In the genomic region with DNA sequence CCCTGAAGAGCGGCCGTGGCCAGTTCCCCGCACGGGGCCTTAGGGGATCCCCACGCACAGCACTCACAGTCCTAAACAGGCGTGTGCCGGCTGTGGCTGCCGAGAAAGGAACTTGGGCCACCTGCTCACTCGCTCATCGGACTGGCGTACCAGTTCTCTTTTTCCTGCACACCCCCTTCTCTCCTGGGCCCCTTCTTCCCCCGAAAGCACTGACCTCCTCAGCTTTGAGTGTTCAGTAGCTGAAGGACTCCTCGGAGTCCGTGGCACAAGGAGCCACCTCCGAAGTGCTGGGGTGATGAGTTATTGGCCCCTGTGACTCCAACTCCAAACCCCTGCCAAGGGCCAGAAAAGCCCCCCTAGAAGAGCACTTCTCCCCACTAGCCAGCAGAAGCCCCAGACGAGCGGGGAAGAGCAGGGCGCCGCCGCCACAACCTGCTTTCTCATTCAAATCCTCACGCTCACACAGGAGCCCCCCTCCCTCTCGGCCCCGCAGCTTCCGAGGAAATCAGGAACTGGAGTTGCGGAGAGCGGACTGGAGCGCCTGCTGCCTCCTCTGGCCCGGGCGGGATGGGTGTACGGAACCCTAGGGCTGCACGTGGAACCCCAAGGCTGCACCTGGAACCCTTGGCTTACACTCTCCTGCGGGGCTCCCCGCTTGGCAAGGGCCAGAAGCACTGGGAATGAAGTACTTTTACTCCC, we compare ENCODE assay signal across 8 cellular contexts. TPM values are rescaled to one million over a fixed set of nuclear protein-coding genes. Genes with fewer than 3 reads are reported as not detected.
DNase-seq lines count a peak whose midpoint lies in the region; ATAC-seq and TF ChIP-seq lines count a peak whose summit lies in the region.

A gene with protein sequence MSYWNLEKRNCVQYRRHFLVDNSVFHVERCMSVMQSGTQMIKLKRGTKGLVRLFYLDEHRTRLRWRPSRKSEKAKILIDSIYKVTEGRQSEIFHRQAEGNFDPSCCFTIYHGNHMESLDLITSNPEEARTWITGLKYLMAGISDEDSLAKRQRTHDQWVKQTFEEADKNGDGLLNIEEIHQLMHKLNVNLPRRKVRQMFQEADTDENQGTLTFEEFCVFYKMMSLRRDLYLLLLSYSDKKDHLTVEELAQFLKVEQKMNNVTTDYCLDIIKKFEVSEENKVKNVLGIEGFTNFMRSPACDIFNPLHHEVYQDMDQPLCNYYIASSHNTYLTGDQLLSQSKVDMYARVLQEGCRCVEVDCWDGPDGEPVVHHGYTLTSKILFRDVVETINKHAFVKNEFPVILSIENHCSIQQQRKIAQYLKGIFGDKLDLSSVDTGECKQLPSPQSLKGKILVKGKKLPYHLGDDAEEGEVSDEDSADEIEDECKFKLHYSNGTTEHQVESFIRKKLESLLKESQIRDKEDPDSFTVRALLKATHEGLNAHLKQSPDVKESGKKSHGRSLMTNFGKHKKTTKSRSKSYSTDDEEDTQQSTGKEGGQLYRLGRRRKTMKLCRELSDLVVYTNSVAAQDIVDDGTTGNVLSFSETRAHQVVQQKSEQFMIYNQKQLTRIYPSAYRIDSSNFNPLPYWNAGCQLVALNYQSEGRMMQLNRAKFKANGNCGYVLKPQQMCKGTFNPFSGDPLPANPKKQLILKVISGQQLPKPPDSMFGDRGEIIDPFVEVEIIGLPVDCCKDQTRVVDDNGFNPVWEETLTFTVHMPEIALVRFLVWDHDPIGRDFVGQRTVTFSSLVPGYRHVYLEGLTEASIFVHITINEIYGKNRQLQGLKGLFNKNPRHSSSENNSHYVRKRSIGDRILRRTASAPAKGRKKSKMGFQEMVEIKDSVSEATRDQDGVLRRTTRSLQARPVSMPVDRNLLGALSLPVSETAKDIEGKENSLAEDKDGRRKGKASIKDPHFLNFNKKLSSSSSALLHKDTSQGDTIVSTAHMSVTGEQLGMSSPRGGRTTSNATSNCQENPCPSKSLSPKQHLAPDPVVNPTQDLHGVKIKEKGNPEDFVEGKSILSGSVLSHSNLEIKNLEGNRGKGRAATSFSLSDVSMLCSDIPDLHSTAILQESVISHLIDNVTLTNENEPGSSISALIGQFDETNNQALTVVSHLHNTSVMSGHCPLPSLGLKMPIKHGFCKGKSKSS (N-terminal part only) (minus strand): TSS at position 446 of the 699 bp plus-strand sequence. CDS start 40,847 bp downstream, outside the sequence.

- H3K36me3 Mint-ChIP-seq in CD4-positive, alpha-beta T cell (ENCODE audit: low read depth): no peaks in the 10 kb centered on the region
- H3K36me3 Mint-ChIP-seq in activated T-helper 2 cell treated with anti-CD3 and anti-CD28 coated beads, Interferon-gamma antibody, Interleukin-2, Interleukin-4, amounts not matched to agents 10 μg/mL and 5 μg/mL and 100 μg/mL, durations not matched to agents 14 hours and 24 hours and 36 hours (ENCODE audit: low read depth): no peaks in the 10 kb centered on the region
- no peaks in the 10 kb centered on the region for H3K36me3 Mint-ChIP-seq in naive thymus-derived CD4-positive, alpha-beta T cell

- H3K27ac ChIP-seq in CD4-positive, alpha-beta T cell (ENCODE audit: low read depth, low read length): no peak within 1 kb of the TSS
- no peak within 1 kb of the TSS for H3K27ac ChIP-seq in HUES6 (ENCODE audit: low read depth, low read length)
- H3K27ac ChIP-seq in OCI-LY3 (ENCODE audit: low read length): no peak within 1 kb of the TSS
- peak within 1 kb of the TSS; percentile 37 for H3K27ac ChIP-seq in naive thymus-derived CD4-positive, alpha-beta T cell (ENCODE audit: low read depth, low read length)
- no peak within 1 kb of the TSS for H3K27ac ChIP-seq in thymus (ENCODE audit: low read depth)

- peak within 1 kb of the TSS; percentile 94 for H3K4me3 Mint-ChIP-seq in CD4-positive, alpha-beta T cell
- peak within 1 kb of the TSS; percentile 64 for H3K4me3 Mint-ChIP-seq in activated T-helper 2 cell treated with anti-CD3 and anti-CD28 coated beads, Interferon-gamma antibody, Interleukin-2, Interleukin-4, amounts not matched to agents 10 μg/mL and 5 μg/mL and 100 μg/mL, durations not matched to agents 14 hours and 24 hours and 36 hours (ENCODE audit: low read depth)
- peak within 1 kb of the TSS; percentile 84 to 93 (median 92) for H3K4me3 Mint-ChIP-seq in naive thymus-derived CD4-positive, alpha-beta T cell

- intact Hi-C loops in CD4-positive, alpha-beta T cell (cut with DNase I, micrococcal nuclease): loop anchor here in 1 of 2 experiments (5.0 kb wide), 2 partner anchors 113 to 128 kb away; a partner anchor contains a TSS
- intact Hi-C loops in activated T-helper 2 cell treated with anti-CD3 and anti-CD28 coated beads, Interferon-gamma antibody, Interleukin-2, Interleukin-4, amounts not matched to agents 10 μg/mL and 5 μg/mL and 100 μg/mL, durations not matched to agents 14 hours and 24 hours and 36 hours (cut with micrococcal nuclease): loop anchor here (10.0 kb wide), 1 partner anchor 120 kb away; no protein-coding TSS in a partner anchor
- intact Hi-C loops in naive thymus-derived CD4-positive, alpha-beta T cell (cut with micrococcal nuclease): loop anchor here (1.0 to 5.0 kb wide), 3 partner anchors 63 to 126 kb away; a partner anchor contains a TSS

- H3K4me1 ChIP-seq in HUES6 (ENCODE audit: control insufficient read depth, insufficient read depth, low read length) (peaks cover 40% of the 10 kb centered on the region), OCI-LY3 (ENCODE audit: low read length) (peaks cover 6% of the 10 kb centered on the region), thymus (ENCODE audit: control insufficient read depth, insufficient read depth, low read length) (peaks cover 5% of the 10 kb centered on the region)
- H3K4me1 ChIP-seq in naive thymus-derived CD4-positive, alpha-beta T cell (ENCODE audit: control insufficient read depth in 2 of 2, insufficient read depth in 2 of 2, low read length in 2 of 2): peaks cover 5 to 13% of the 10 kb centered on the region in 2 donors

- no peaks in the 10 kb centered on the region for H3K36me3 ChIP-seq in HUES6 (ENCODE audit: control insufficient read depth, insufficient read depth, low read length)
- no peaks in the 10 kb centered on the region for H3K36me3 ChIP-seq in OCI-LY3 (replicated peaks; ENCODE audit: low read depth, low read length)
- H3K36me3 ChIP-seq in naive thymus-derived CD4-positive, alpha-beta T cell (ENCODE audit: control insufficient read depth in 2 of 3, insufficient read depth in 3 of 3, low read length in 3 of 3): no peaks in the 10 kb centered on the region
- H3K36me3 ChIP-seq in thymus (ENCODE audit: control insufficient read depth, insufficient read depth): no peaks in the 10 kb centered on the region

- peak within 1 kb of the TSS; percentile 99 for H3K4me3 ChIP-seq in HUES6 (ENCODE audit: low read depth, low read length)
- peak within 1 kb of the TSS; percentile 83 for H3K4me3 ChIP-seq in OCI-LY3 (ENCODE audit: low read length)
- H3K4me3 ChIP-seq in fibroblast of pulmonary artery (replicated peaks; ENCODE audit: low read depth, low read length): peak within 1 kb of the TSS; percentile 67
- peak within 1 kb of the TSS; percentile 80 for H3K4me3 ChIP-seq in naive thymus-derived CD4-positive, alpha-beta T cell (ENCODE audit: low read length)
- peak within 1 kb of the TSS; percentile 66 for H3K4me3 ChIP-seq in thymus (ENCODE audit: low read length)

- under 1% methylated on average over 33 of the region's 33 CpGs for WGBS in thymus

- peak within 1 kb of the TSS; percentile 60 for H3K27ac Mint-ChIP-seq in CD4-positive, alpha-beta T cell
- no peak within 1 kb of the TSS for H3K27ac Mint-ChIP-seq in activated T-helper 2 cell treated with anti-CD3 and anti-CD28 coated beads, Interferon-gamma antibody, Interleukin-2, Interleukin-4, amounts not matched to agents 10 μg/mL and 5 μg/mL and 100 μg/mL, durations not matched to agents 14 hours and 24 hours and 36 hours
- peak within 1 kb of the TSS in 8 of 9 donors; percentile 14 to 70 (median 50) for H3K27ac Mint-ChIP-seq in naive thymus-derived CD4-positive, alpha-beta T cell

- H3K4me2 ChIP-seq in OCI-LY3 (ENCODE audit: low read length): peak within 1 kb of the TSS; percentile 100

- peaks cover 30% of the 10 kb centered on the region for H3K4me1 Mint-ChIP-seq in CD4-positive, alpha-beta T cell (ENCODE audit: low read depth)
- peaks cover 19% of the 10 kb centered on the region for H3K4me1 Mint-ChIP-seq in activated T-helper 2 cell treated with anti-CD3 and anti-CD28 coated beads, Interferon-gamma antibody, Interleukin-2, Interleukin-4, amounts not matched to agents 10 μg/mL and 5 μg/mL and 100 μg/mL, durations not matched to agents 14 hours and 24 hours and 36 hours (ENCODE audit: low read depth)
- peaks cover 12 to 27% (median 17%) of the 10 kb centered on the region in 7 donors for H3K4me1 Mint-ChIP-seq in naive thymus-derived CD4-positive, alpha-beta T cell

- no peaks in the 10 kb centered on the region for H3K79me2 ChIP-seq in OCI-LY3 (ENCODE audit: low read length)

- H4K20me1 ChIP-seq in OCI-LY3 (ENCODE audit: insufficient read depth, low read length): no peaks in the 10 kb centered on the region

- POLR2A ChIA-PET in CD4-positive, alpha-beta T cell (lab: Charles Lee): no interaction called here
- POLR2A ChIA-PET in naive thymus-derived CD4-positive, alpha-beta T cell (lab: Charles Lee): no interaction called here

- H3K9me3 Mint-ChIP-seq in CD4-positive, alpha-beta T cell: no peaks in the 10 kb centered on the region
- H3K9me3 Mint-ChIP-seq in activated T-helper 2 cell treated with anti-CD3 and anti-CD28 coated beads, Interferon-gamma antibody, Interleukin-2, Interleukin-4, amounts not matched to agents 10 μg/mL and 5 μg/mL and 100 μg/mL, durations not matched to agents 14 hours and 24 hours and 36 hours: no peaks in the 10 kb centered on the region
- H3K9me3 Mint-ChIP-seq in naive thymus-derived CD4-positive, alpha-beta T cell: no peaks in the 10 kb centered on the region

- peak in 9 of 10 experiments; percentile 8 to 47 (median 29) for DNase-seq in CD4-positive, alpha-beta T cell
- peak; percentile 13 for DNase-seq in activated T-helper 2 cell treated with anti-CD3 and anti-CD28 coated beads, Interferon-gamma antibody, Interleukin-2, Interleukin-4, amounts not matched to agents 10 μg/mL and 5 μg/mL and 100 μg/mL, durations not matched to agents 14 hours and 24 hours and 36 hours (ENCODE audit: low spot score)
- DNase-seq in fibroblast of pulmonary artery (ENCODE audit: low read depth): peak; percentile 44
- peak; percentile 4 to 47 (median 30) for DNase-seq in naive thymus-derived CD4-positive, alpha-beta T cell

- H2AFZ ChIP-seq in OCI-LY3 (ENCODE audit: low read depth, low read length): peak within 1 kb of the TSS; percentile 79

- peaks cover 54% of the 10 kb centered on the region for H3K27me3 Mint-ChIP-seq in CD4-positive, alpha-beta T cell
- peaks cover 61% of the 10 kb centered on the region for H3K27me3 Mint-ChIP-seq in activated T-helper 2 cell treated with anti-CD3 and anti-CD28 coated beads, Interferon-gamma antibody, Interleukin-2, Interleukin-4, amounts not matched to agents 10 μg/mL and 5 μg/mL and 100 μg/mL, durations not matched to agents 14 hours and 24 hours and 36 hours (ENCODE audit: low read depth)
- H3K27me3 Mint-ChIP-seq in naive thymus-derived CD4-positive, alpha-beta T cell: peaks cover 35 to 80% (median 46%) of the 10 kb centered on the region in 5 donors

- no peak for TF ChIP-seq CTCF in CD4-positive, alpha-beta T cell (IDR thresholded peaks at IDR 0.05)
- TF ChIP-seq CTCF in OCI-LY3 (IDR thresholded peaks at IDR 0.05; ENCODE audit: low read depth, low read length) (no peak), fibroblast of pulmonary artery (IDR thresholded peaks at IDR 0.05; ENCODE audit: low read length, missing control alignments) (no peak)

- H3K27me3 ChIP-seq in CD4-positive, alpha-beta T cell (ENCODE audit: control insufficient read depth, insufficient read depth, low read length): peaks cover 33% of the 10 kb centered on the region
- H3K27me3 ChIP-seq in HUES6 (ENCODE audit: control insufficient read depth, insufficient read depth, low read length): peaks cover 3% of the 10 kb centered on the region; the same call in 1 of the 2 replicates
- H3K27me3 ChIP-seq in OCI-LY3 (ENCODE audit: low read depth, low read length): peaks cover 80% of the 10 kb centered on the region
- H3K27me3 ChIP-seq in naive thymus-derived CD4-positive, alpha-beta T cell (ENCODE audit: control insufficient read depth in 2 of 2, insufficient read depth in 2 of 2, low read length in 2 of 2): peaks cover 5 to 11% of the 10 kb centered on the region in 2 donors
- H3K27me3 ChIP-seq in thymus (ENCODE audit: control insufficient read depth, insufficient read depth): peaks cover 15% of the 10 kb centered on the region

- CTCF ChIA-PET in CD4-positive, alpha-beta T cell (lab: Charles Lee): no interaction called here
- CTCF ChIA-PET in naive thymus-derived CD4-positive, alpha-beta T cell (lab: Charles Lee): no interaction called here

- H3K9ac ChIP-seq in HUES6 (ENCODE audit: low read length) (peak within 1 kb of the TSS; percentile 74), OCI-LY3 (ENCODE audit: low read length) (peak within 1 kb of the TSS; percentile 78)

- peak; percentile 80 for ATAC-seq in CD4-positive, alpha-beta T cell (ENCODE audit: poor library complexity)
- ATAC-seq in GM21367 (IDR thresholded peaks at IDR 0.05; ENCODE audit: unreplicated experiment): peak; percentile 48
- ATAC-seq in naive thymus-derived CD4-positive, alpha-beta T cell: peak; percentile 78

- H3K9me3 ChIP-seq in CD4-positive, alpha-beta T cell (ENCODE audit: control insufficient read depth, low read length): no peaks in the 10 kb centered on the region
- H3K9me3 ChIP-seq in HUES6 (ENCODE audit: control insufficient read depth, insufficient read depth, low read depth, low read length) (no peaks in the 10 kb centered on the region), OCI-LY3 (ENCODE audit: insufficient read depth, low read length) (no peaks in the 10 kb centered on the region), thymus (ENCODE audit: control insufficient read depth) (no peaks in the 10 kb centered on the region)
- no peaks in the 10 kb centered on the region for H3K9me3 ChIP-seq in naive thymus-derived CD4-positive, alpha-beta T cell (ENCODE audit: control insufficient read depth in 2 of 3, low read length in 3 of 3)

RNA-seq across cellular contexts. Expression of the gene that starts here (rescaled TPM):
- under 1 TPM; 0.03 to 0.20 TPM for total RNA-seq in CD4-positive, alpha-beta T cell
- total RNA-seq in activated T-helper 2 cell treated with anti-CD3 and anti-CD28 coated beads, Interferon-gamma antibody, Interleukin-2, Interleukin-4, amounts not matched to agents 10 μg/mL and 5 μg/mL and 100 μg/mL, durations not matched to agents 14 hours and 24 hours and 36 hours: 0.09 and 0.25 TPM in 2 replicates
- under 1 TPM in 1 of 5 experiments, not detected in 4; 0.56 TPM for total RNA-seq in naive thymus-derived CD4-positive, alpha-beta T cell
- not detected for polyA plus RNA-seq in naive thymus-derived CD4-positive, alpha-beta T cell
- polyA plus RNA-seq in thymus: 7.6 TPM

Comparison
In these comparisons a context has a peak if more than half of its experiments do, and no peak if none do; other contexts are left out.
1. Peak in DNase-seq and ATAC-seq in CD4-positive, alpha-beta T cell; RNA of the gene not detected or under 1 TPM.
2. Peak in DNase-seq in activated T-helper 2 cell treated with anti-CD3 and anti-CD28 coated beads, Interferon-gamma antibody, Interleukin-2, Interleukin-4, amounts not matched to agents 10 μg/mL and 5 μg/mL and 100 μg/mL, durations not matched to agents 14 hours and 24 hours and 36 hours; RNA of the gene not detected or under 1 TPM.
3. Peak in DNase-seq, ATAC-seq, H3K4me3 ChIP-seq and H3K27ac ChIP-seq in naive thymus-derived CD4-positive, alpha-beta T cell; RNA of the gene not detected or under 1 TPM.